14 cellular contexts compared by ENCODE assay signal in genomic region chr3:60839242-60839641, GRCh38.
DNase-seq lines count a peak whose midpoint lies in the region; ATAC-seq lines count a peak whose summit lies in the region.
"Had no signal": no experiment of that assay in that cellular context is flagged by ENCODE, and none has a peak within 500 bp of the region (broad histone marks: within the 10 kb centered on the region; RNA-seq: fewer than 3 reads in every experiment).

No MANE protein-coding gene starts in this region.

- no peaks in the 10 kb centered on the region for H3K27me3 Mint-ChIP-seq in T-helper 17 cell
- H3K27me3 Mint-ChIP-seq: memory B cell had no signal

- peak overlapping the region; percentile 79 for H3K27ac Mint-ChIP-seq in T-helper 17 cell
- H3K27ac Mint-ChIP-seq: memory B cell, progenitor cell of endocrine pancreas had no signal

- no peaks in the 10 kb centered on the region for H3K4me1 Mint-ChIP-seq in T-helper 17 cell
- H3K4me1 Mint-ChIP-seq: memory B cell had no signal

- ATAC-seq in T-helper 17 cell = no peak
- no peak for ATAC-seq in HG03520 (IDR thresholded peaks at IDR 0.05; ENCODE audit: unreplicated experiment)
- no peak for ATAC-seq in GM21717 (IDR thresholded peaks at IDR 0.05; ENCODE audit: unreplicated experiment)
- ATAC-seq in HG02759 (IDR thresholded peaks at IDR 0.05; ENCODE audit: unreplicated experiment) = no peak
- ATAC-seq: GM12878 had no signal

- no peak overlapping the region for H3K4me3 Mint-ChIP-seq in T-helper 17 cell
- H3K4me3 Mint-ChIP-seq: memory B cell had no signal

- DNase-seq in DMS153 (lab: John Stamatoyannopoulos, UW) (peak; percentile 11), DMS153 treated with DMSO at 0.1 percent for 48 hours (lab: John Stamatoyannopoulos, UW; ENCODE audit: unreplicated experiment) (no peak), T-helper 17 cell (no peak), hypothalamus (lab: John Stamatoyannopoulos, UW) (peak in 26 of 51 donors; percentile 0 to 44 (median 11)), renal cortical epithelial cell (ENCODE audit: low read depth) (peak; percentile 18)
- DNase-seq: Caco-2, IMR-90, NCI-H187 treated with DMSO at 0.1 percent for 48 hours had no signal

- no peaks in the 10 kb centered on the region for H3K36me3 Mint-ChIP-seq in T-helper 17 cell (ENCODE audit: low read depth)
- H3K36me3 Mint-ChIP-seq: memory B cell had no signal

- H3K9me3 ChIP-seq in T-helper 17 cell (ENCODE audit: control insufficient read depth, low read length, poor library complexity, severe bottlenecking) = no peaks in the 10 kb centered on the region
- H3K9me3 ChIP-seq: Caco-2 had no signal

Comparison
In these comparisons a context has a peak if more than half of its experiments do, and no peak if none do; other contexts are left out.
1. DNase-seq: peak in DMS153 (single experiment), hypothalamus (26 of 51) and renal cortical epithelial cell (single experiment); none in DMS153 treated with DMSO at 0.1 percent for 48 hours (single experiment) and T-helper 17 cell (0 of 3).